In genomic region chr9:125271081-125271480, GRCh38 we compare ENCODE assay signal across 13 cellular contexts. TPM values are rescaled to one million over a fixed set of nuclear protein-coding genes. Genes with fewer than 3 reads are reported as not detected.
DNase-seq lines count a peak whose midpoint lies in the region; ATAC-seq and TF ChIP-seq lines count a peak whose summit lies in the region.
"Had no signal": no experiment of that assay in that cellular context is flagged by ENCODE, and none has a peak within 500 bp of the region (broad histone marks: within the 10 kb centered on the region; RNA-seq: fewer than 3 reads in every experiment).

No MANE protein-coding gene starts in this region.

- H2BK120ac ChIP-seq in H9 (ENCODE audit: low read depth, low read length, poor library complexity, severe bottlenecking), result no peak overlapping the region

- H3K4me3 Mint-ChIP-seq in H9 (no peak overlapping the region), progenitor cell of endocrine pancreas (ENCODE audit: low read depth) (no peak overlapping the region), glutamatergic neuron (ENCODE audit: unreplicated experiment) (no peak overlapping the region)

- H3K79me2 ChIP-seq in H9 (ENCODE audit: insufficient read depth, low read length), result peaks cover 7% of the 10 kb centered on the region

- no peak for TF ChIP-seq CTCF in H9 (conservative IDR thresholded peaks at IDR 0.05)
- no peak for TF ChIP-seq CTCF in RWPE1 (conservative IDR thresholded peaks at IDR 0.05; ENCODE audit: low read depth)
- TF ChIP-seq CTCF in progenitor cell of endocrine pancreas (IDR thresholded peaks at IDR 0.05; ENCODE audit: unreplicated experiment), result no peak
- TF ChIP-seq CTCF in glutamatergic neuron (IDR thresholded peaks at IDR 0.05; ENCODE audit: partially characterized antibody, unreplicated experiment), result no peak

- no peaks in the 10 kb centered on the region for H3K27me3 Mint-ChIP-seq in H9 (ENCODE audit: low read depth)
- no peaks in the 10 kb centered on the region for H3K27me3 Mint-ChIP-seq in progenitor cell of endocrine pancreas
- H3K27me3 Mint-ChIP-seq in glutamatergic neuron (ENCODE audit: unreplicated experiment), result peaks cover 3% of the 10 kb centered on the region

- H2AK5ac ChIP-seq in H9 (ENCODE audit: insufficient read length, low read length), result no peak overlapping the region

- H3K14ac ChIP-seq in H9 (ENCODE audit: insufficient read depth, low read length), result no peak overlapping the region

- no peaks in the 10 kb centered on the region for H4K20me1 ChIP-seq in H9 (ENCODE audit: control insufficient read depth, insufficient read depth, insufficient read length)

- H3K27me3 ChIP-seq in H9 (ENCODE audit: insufficient read depth, low read length), result no peaks in the 10 kb centered on the region

- no peak overlapping the region for H2BK5ac ChIP-seq in H9 (ENCODE audit: insufficient read length, low read length)

- H3K79me1 ChIP-seq in H9 (ENCODE audit: insufficient read depth, low read depth, low read length, poor library complexity, severe bottlenecking), result no peaks in the 10 kb centered on the region

- H4K8ac ChIP-seq in H9 (replicated peaks; ENCODE audit: insufficient read length, low read depth, low read length), result no peak overlapping the region

- no peak overlapping the region for H4K5ac ChIP-seq in H9 (ENCODE audit: insufficient read length, low read depth, low read length)

- H3K9me3 ChIP-seq in H9 (ENCODE audit: control insufficient read depth, low read depth, low read length), result no peaks in the 10 kb centered on the region

- no peaks in the 10 kb centered on the region for H3K9me3 Mint-ChIP-seq in H9
- H3K9me3 Mint-ChIP-seq in progenitor cell of endocrine pancreas (ENCODE audit: low read depth), result no peaks in the 10 kb centered on the region
- no peaks in the 10 kb centered on the region for H3K9me3 Mint-ChIP-seq in glutamatergic neuron (ENCODE audit: unreplicated experiment)

- POLR2A ChIA-PET in RWPE1 (lab: Yijun Ruan, JAX; ENCODE audit: low non-redundant PET), result no interaction called here

- no peak overlapping the region for H2BK15ac ChIP-seq in H9 (ENCODE audit: low read depth, low read length)

- ATAC-seq in GM18520 (IDR thresholded peaks at IDR 0.05; ENCODE audit: unreplicated experiment), result no peak

- H3K27ac ChIP-seq in H9 (ENCODE audit: insufficient read length, low read depth, low read length) (no peak overlapping the region), RWPE1 (no peak overlapping the region), epithelial cell of prostate (peak overlapping the region; percentile 71)

- no peak overlapping the region for H2AFZ ChIP-seq in H9 (ENCODE audit: low read length)

- H3K56ac ChIP-seq in H9 (ENCODE audit: insufficient read length, low read depth, low read length), result no peak overlapping the region

- H2BK20ac ChIP-seq in H9 (ENCODE audit: low read depth, low read length, poor library complexity, severe bottlenecking), result no peak overlapping the region

- no peak overlapping the region for H2BK12ac ChIP-seq in H9 (ENCODE audit: insufficient read length, low read depth, low read length)

- H3K36me3 Mint-ChIP-seq in H9 (ENCODE audit: insufficient read depth in 1 of 3, low read depth in 3 of 3) (peaks cover 0 to 12% (median 10%) of the 10 kb centered on the region in 3 experiments; a peak in 2 of 7 replicates), progenitor cell of endocrine pancreas (ENCODE audit: insufficient read depth) (peaks cover 4% of the 10 kb centered on the region), glutamatergic neuron (ENCODE audit: unreplicated experiment) (no peaks in the 10 kb centered on the region)

- no peaks in the 10 kb centered on the region for H3K23me2 ChIP-seq in H9 (ENCODE audit: insufficient read length, low read depth, low read length, poor library complexity, severe bottlenecking)

- H3K9ac ChIP-seq in H9 (ENCODE audit: extremely low read depth, insufficient read length, low read length), result no peak overlapping the region

- H3K4me1 ChIP-seq in H9 (ENCODE audit: insufficient read depth, low read length), result no peaks in the 10 kb centered on the region

- H3K4ac ChIP-seq in H9 (ENCODE audit: low read depth, low read length), result no peak overlapping the region

- H4K91ac ChIP-seq in H9 (ENCODE audit: insufficient read length, low read depth, low read length), result no peak overlapping the region

- H3K4me1 Mint-ChIP-seq in H9, result peaks cover 26 to 31% of the 10 kb centered on the region in 2 experiments
- peaks cover 21% of the 10 kb centered on the region for H3K4me1 Mint-ChIP-seq in progenitor cell of endocrine pancreas (ENCODE audit: low read depth)
- peaks cover 1% of the 10 kb centered on the region for H3K4me1 Mint-ChIP-seq in glutamatergic neuron (ENCODE audit: low read depth, unreplicated experiment)

- CTCF ChIA-PET in RWPE1 (lab: Yijun Ruan, JAX), result no interaction called here

- H3K18ac ChIP-seq in H9 (ENCODE audit: insufficient read length, low read depth, low read length), result no peak overlapping the region

- DNase-seq in H9, result no peak
- peak; percentile 50 for DNase-seq in RWPE1 (ENCODE audit: low spot score)
- no peak for DNase-seq in epithelial cell of prostate (ENCODE audit: low read depth, low spot score)
- DNase-seq in progenitor cell of endocrine pancreas (ENCODE audit: low spot score, unreplicated experiment), result no peak
- no peak for DNase-seq in HK-2 (ENCODE audit: unreplicated experiment)
- DNase-seq in NCI-H524 treated with DMSO at 0.1 percent for 48 hours (lab: John Stamatoyannopoulos, UW), result no peak
- no peak for DNase-seq in glutamatergic neuron
- DNase-seq: Karpas-422, NCI-H1092 treated with DMSO at 0.1 percent for 48 hours, NCI-H1694, NCI-H510A treated with DMSO at 0.1 percent for 48 hours, SIG-M5 had no signal

- no peak overlapping the region for H3T11ph ChIP-seq in H9 (ENCODE audit: low read length)

- WGBS in H9 (ENCODE audit: extremely low coverage, insufficient read length, low lambda C conversion rate), result no CpG with 5 or more reads among the region's 5 CpGs

- H3K23ac ChIP-seq in H9 (ENCODE audit: insufficient read length, low read depth, low read length), result no peak overlapping the region

- H3K4me2 ChIP-seq in H9 (ENCODE audit: insufficient read depth, insufficient read length, low read length), result no peak overlapping the region

- H3K27ac Mint-ChIP-seq in H9, result peak overlapping the region in 2 of 3 experiments; percentile 32 to 91; a peak in 4 of 7 replicates
- H3K27ac Mint-ChIP-seq in progenitor cell of endocrine pancreas, result peak overlapping the region; percentile 31
- H3K27ac Mint-ChIP-seq in glutamatergic neuron (ENCODE audit: unreplicated experiment), result no peak overlapping the region

RNA-seq across cellular contexts. Expression of gene GAPVD1, which starts 9.5 kb away (rescaled TPM):
- 39.2 and 39.5 TPM in 2 replicates for total RNA-seq in H9 (2021)
- total RNA-seq in progenitor cell of endocrine pancreas, result 46.0 and 49.5 TPM in 2 replicates
- 59.2 TPM for total RNA-seq in glutamatergic neuron (ENCODE audit: unreplicated experiment)

RNA-seq across cellular contexts. Expression of gene HSPA5, which starts 29.9 kb away (rescaled TPM):
- total RNA-seq in H9 (2021) (240 and 244 TPM in 2 replicates), progenitor cell of endocrine pancreas (287 and 288 TPM in 2 replicates), glutamatergic neuron (ENCODE audit: unreplicated experiment) (126 TPM)
